9 cellular contexts compared by ENCODE assay signal in genomic region chr12:94140556-94140955, GRCh38. TPM values are rescaled to one million over a fixed set of nuclear protein-coding genes. Genes with fewer than 3 reads are reported as not detected.
A peak's percentile ranks its signal among the peaks of the same experiment; 100 is the strongest.
DNase-seq lines count a peak whose midpoint lies in the region; ATAC-seq and TF ChIP-seq lines count a peak whose summit lies in the region.
"Had no signal": no experiment of that assay in that cellular context is flagged by ENCODE, and none has a peak within 500 bp of the region (broad histone marks: within the 10 kb centered on the region; RNA-seq: fewer than 3 reads in every experiment).

No MANE protein-coding gene starts in this region.

- H3K4me3 ChIP-seq in PC-3 (ENCODE audit: low read length), result no peak overlapping the region
- H3K4me3 ChIP-seq in mucosa of descending colon, result no peak overlapping the region
- H3K4me3 ChIP-seq: BLaER1 had no signal

- intact Hi-C loops in PC-3 (cut with micrococcal nuclease) (no loop called here), mucosa of descending colon (cut with DNase I, micrococcal nuclease) (loop anchor here in 1 of 2 donors (5.0 kb wide), 1 partner anchor 392 kb away; no protein-coding TSS in a partner anchor)

- H3K27me3 ChIP-seq in PC-3 (ENCODE audit: low read length), result peaks cover 24% of the 10 kb centered on the region
- H3K27me3 ChIP-seq: BLaER1 had no signal

- H3K36me3 ChIP-seq in PC-3 (ENCODE audit: low read depth, low read length) (no peaks in the 10 kb centered on the region), mucosa of descending colon (ENCODE audit: low read depth) (no peaks in the 10 kb centered on the region)
- H3K36me3 ChIP-seq: BLaER1 had no signal

- BruUV-seq in PC-3 (replicated peaks; lab: Mats Ljungman, UMichigan), result no TSS peak

- no peak overlapping the region for H2AFZ ChIP-seq in PC-3 (ENCODE audit: low read length)

- TF ChIP-seq CTCF in PC-3 (conservative IDR thresholded peaks at IDR 0.05; ENCODE audit: low read depth, low read length) (peak; percentile 50), mucosa of descending colon (IDR thresholded peaks at IDR 0.05) (no peak)

- ATAC-seq in PC-3 (peak; percentile 33; the same call in 1 of the 2 replicates), mucosa of descending colon (peak; percentile 79), HG02885 (IDR thresholded peaks at IDR 0.05; ENCODE audit: poor library complexity, unreplicated experiment) (no peak)

- H3K4me1 ChIP-seq in PC-3 (ENCODE audit: insufficient read depth, low read length) (no peaks in the 10 kb centered on the region), mucosa of descending colon (ENCODE audit: low read depth) (no peaks in the 10 kb centered on the region)

- no peak overlapping the region for H3K9ac ChIP-seq in PC-3 (ENCODE audit: low read length)
- H3K9ac ChIP-seq: BLaER1 had no signal

- no peak overlapping the region for H3K27ac ChIP-seq in PC-3 (ENCODE audit: low read length)
- H3K27ac ChIP-seq: BLaER1 had no signal

- no peak overlapping the region for H3K4me2 ChIP-seq in PC-3 (ENCODE audit: low read length)

- H3K9me2 ChIP-seq in PC-3 (replicated peaks; ENCODE audit: low read length), result no peaks in the 10 kb centered on the region

- CTCF ChIA-PET in PC-3 (lab: Charles Lee), result no interaction called here

- H3F3A ChIP-seq in PC-3 (ENCODE audit: low read length, unreplicated experiment), result no peaks in the 10 kb centered on the region

- POLR2A ChIA-PET in PC-3 (lab: Charles Lee; ENCODE audit: unreplicated experiment), result no interaction called here

- no peaks in the 10 kb centered on the region for H3K79me2 ChIP-seq in PC-3 (ENCODE audit: low read length)

- no peaks in the 10 kb centered on the region for H4K20me1 ChIP-seq in PC-3 (ENCODE audit: low read length)
- H4K20me1 ChIP-seq: BLaER1 had no signal

- DNase-seq in NCI-H1092 treated with DMSO at 0.1 percent for 48 hours (lab: John Stamatoyannopoulos, UW) (peak; percentile 11), NCI-H1092 (lab: John Stamatoyannopoulos, UW) (no peak), PC-3 (peak; percentile 34), mucosa of descending colon (peak; percentile 53 to 67 (median 55)), NCI-H1930 (lab: John Stamatoyannopoulos, UW) (no peak), GM19240 (ENCODE audit: insufficient read length, low spot score) (no peak)
- peak; percentile 64 for DNase-seq in activated naive CD4-positive, alpha-beta T cell treated with anti-CD3 and anti-CD28 coated beads, Interleukin-2, amount 50 U/mL, for 16 hours

- no peaks in the 10 kb centered on the region for H3K9me3 ChIP-seq in PC-3 (ENCODE audit: low read length)
- no peaks in the 10 kb centered on the region for H3K9me3 ChIP-seq in mucosa of descending colon
- H3K9me3 ChIP-seq: BLaER1 had no signal

RNA-seq across cellular contexts. Expression of gene PLXNC1, which starts 7.8 kb away (rescaled TPM):
- total RNA-seq in PC-3 (2014; rRNA removed) (0.15 TPM in 1 of 2 replicates, not detected in the other), mucosa of descending colon (10 to 100 TPM in 1 of 3 donors, 1 to 10 TPM in 2; 5.2 to 13.2 (median 6.2) TPM)

Comparison
In these comparisons a context has a peak if more than half of its experiments do, and no peak if none do; other contexts are left out.
1. DNase-seq: peak in NCI-H1092 treated with DMSO at 0.1 percent for 48 hours (single experiment), PC-3 (single experiment), activated naive CD4-positive, alpha-beta T cell treated with anti-CD3 and anti-CD28 coated beads, Interleukin-2, amount 50 U/mL, for 16 hours (single experiment) and mucosa of descending colon (3 of 3); none in NCI-H1092 (single experiment), NCI-H1930 (0 of 2) and GM19240 (single experiment).